In genomic region chr1:113928950-113929749, GRCh38 we compare ENCODE assay signal across 8 cellular contexts. TPM values are rescaled to one million over a fixed set of nuclear protein-coding genes. Genes with fewer than 3 reads are reported as not detected.
DNase-seq lines count a peak whose midpoint lies in the region; ATAC-seq and TF ChIP-seq lines count a peak whose summit lies in the region.

Gene HIPK1, plus strand, starts transcription at chr1:113929324.

- peak within 1 kb of the TSS; percentile 74 for H4K12ac ChIP-seq in trophoblast cell (ENCODE audit: low read depth, low read length)

- no peaks in the 10 kb centered on the region for H3K9me3 ChIP-seq in trophoblast cell (ENCODE audit: insufficient read depth, low read depth, low read length)
- H3K9me3 ChIP-seq in tibial nerve: no peaks in the 10 kb centered on the region

- WGBS in trophoblast cell (ENCODE audit: extremely low coverage, insufficient coverage, insufficient read length): no CpG with 5 or more reads among the region's 60 CpGs
- WGBS in tibial nerve, 2 donors: 1 to 2% methylated on average over 25 to 55 of the region's 60 CpGs

- H4K8ac ChIP-seq in trophoblast cell (ENCODE audit: low read depth, low read length): peak within 1 kb of the TSS; percentile 74

- peak within 1 kb of the TSS; percentile 96 for H3K4me3 Mint-ChIP-seq in activated naive CD8-positive, alpha-beta T cell treated with anti-CD3 and anti-CD28 coated beads, Interleukin-2, amount 50 U/mL, for 24 hours

- peaks cover 52% of the 10 kb centered on the region for H3K4me1 Mint-ChIP-seq in activated naive CD8-positive, alpha-beta T cell treated with anti-CD3 and anti-CD28 coated beads, Interleukin-2, amount 50 U/mL, for 24 hours

- peaks cover 9% of the 10 kb centered on the region for H3K79me1 ChIP-seq in trophoblast cell (ENCODE audit: low read length)

- no peak for TF ChIP-seq CTCF in GM12875 (IDR thresholded peaks at IDR 0.05; ENCODE audit: borderline replicate concordance, insufficient read depth, low read depth, low read length)
- peak in 2 of 5 experiments; percentile 48 to 62 for TF ChIP-seq CTCF in tibial nerve (IDR thresholded peaks at IDR 0.05)

- ATAC-seq in HG02759 (IDR thresholded peaks at IDR 0.05; ENCODE audit: unreplicated experiment) (peak; percentile 74), Right ventricle myocardium superior (ENCODE audit: poor library complexity) (peak; percentile 95)
- ATAC-seq in activated naive CD8-positive, alpha-beta T cell treated with anti-CD3 and anti-CD28 coated beads, Interleukin-2, amount 50 U/mL, for 24 hours: peak; percentile 63

- no peak within 1 kb of the TSS for H2BK12ac ChIP-seq in trophoblast cell (ENCODE audit: low read length)

- peak within 1 kb of the TSS; percentile 90 for H3K4ac ChIP-seq in trophoblast cell (ENCODE audit: low read depth, low read length)

- H3K18ac ChIP-seq in trophoblast cell (ENCODE audit: low read length): peak within 1 kb of the TSS; percentile 88

- H2BK5ac ChIP-seq in trophoblast cell (ENCODE audit: low read depth, low read length, poor library complexity): peak within 1 kb of the TSS; percentile 43

- TF ChIP-seq POLR2A in tibial nerve (IDR thresholded peaks at IDR 0.05): peak; percentile 54 to 63

- H3K23ac ChIP-seq in trophoblast cell (ENCODE audit: low read length): no peak within 1 kb of the TSS

- peaks cover 7% of the 10 kb centered on the region for H3K79me2 ChIP-seq in trophoblast cell (ENCODE audit: control insufficient read depth, insufficient read depth, low read length, poor library complexity)

- H3K14ac ChIP-seq in trophoblast cell (ENCODE audit: low read length): peak within 1 kb of the TSS; percentile 80

- H2AFZ ChIP-seq in trophoblast cell (ENCODE audit: insufficient read depth, low read length, poor library complexity): peak within 1 kb of the TSS; percentile 68

- H3K9ac ChIP-seq in trophoblast cell (ENCODE audit: low read length): peak within 1 kb of the TSS; percentile 86

- no peak within 1 kb of the TSS for H2AK5ac ChIP-seq in trophoblast cell (ENCODE audit: low read length)

- H3K36me3 ChIP-seq in trophoblast cell (ENCODE audit: control insufficient read depth in 1 of 2, insufficient read depth in 2 of 2, low read length in 2 of 2) (no peaks in the 10 kb centered on the region), tibial nerve (no peaks in the 10 kb centered on the region)

- H3K27ac Mint-ChIP-seq in activated naive CD8-positive, alpha-beta T cell treated with anti-CD3 and anti-CD28 coated beads, Interleukin-2, amount 50 U/mL, for 24 hours: peak within 1 kb of the TSS; percentile 98

- peak within 1 kb of the TSS; percentile 30 for H2BK120ac ChIP-seq in trophoblast cell (ENCODE audit: insufficient read depth, low read length, poor library complexity)

- peak; percentile 41 to 93 for TF ChIP-seq EP300 in tibial nerve (IDR thresholded peaks at IDR 0.05)

- peak within 1 kb of the TSS; percentile 40 for H4K91ac ChIP-seq in trophoblast cell (ENCODE audit: low read depth, low read length)

- H3K4me1 ChIP-seq in trophoblast cell (ENCODE audit: control insufficient read depth in 1 of 2, insufficient read depth in 2 of 2, low read length in 2 of 2) (peaks cover 2% of the 10 kb centered on the region in 2 experiments), tibial nerve (peaks cover 0 to 49% (median 39%) of the 10 kb centered on the region in 4 donors)

- no peaks in the 10 kb centered on the region for H3K9me3 Mint-ChIP-seq in activated naive CD8-positive, alpha-beta T cell treated with anti-CD3 and anti-CD28 coated beads, Interleukin-2, amount 50 U/mL, for 24 hours

- peaks cover 9% of the 10 kb centered on the region for H3K36me3 Mint-ChIP-seq in activated naive CD8-positive, alpha-beta T cell treated with anti-CD3 and anti-CD28 coated beads, Interleukin-2, amount 50 U/mL, for 24 hours (ENCODE audit: low read depth)

- H3K27me3 Mint-ChIP-seq in activated naive CD8-positive, alpha-beta T cell treated with anti-CD3 and anti-CD28 coated beads, Interleukin-2, amount 50 U/mL, for 24 hours: no peaks in the 10 kb centered on the region

- peak; percentile 93 to 97 (median 93) for DNase-seq in NCI-H1417 (lab: John Stamatoyannopoulos, UW)
- DNase-seq in SW480 (ENCODE audit: low spot score): peak; percentile 86
- peak; percentile 93 for DNase-seq in activated naive CD8-positive, alpha-beta T cell treated with anti-CD3 and anti-CD28 coated beads, Interleukin-2, amount 50 U/mL, for 24 hours
- DNase-seq in Right ventricle myocardium superior: peak; percentile 97
- DNase-seq in trophoblast cell: peak; percentile 80 to 94
- DNase-seq in tibial nerve (ENCODE audit: low spot score in 2 of 2): peak; percentile 86 to 90

- H3K27ac ChIP-seq in trophoblast cell (ENCODE audit: low read depth, low read length) (peak within 1 kb of the TSS; percentile 50), tibial nerve (peak within 1 kb of the TSS; percentile 90 to 98 (median 94))

- H3K4me3 ChIP-seq in GM12875 (ENCODE audit: low read depth, low read length) (peak within 1 kb of the TSS; percentile 91), trophoblast cell (ENCODE audit: low read depth, low read length) (peak within 1 kb of the TSS; percentile 81), tibial nerve (peak within 1 kb of the TSS; percentile 90 to 97 (median 94))

- H3K27me3 ChIP-seq in trophoblast cell (ENCODE audit: insufficient read depth, low read length) (no peaks in the 10 kb centered on the region), tibial nerve (no peaks in the 10 kb centered on the region)

- intact Hi-C loops in Right ventricle myocardium superior (cut with DNase I): no loop called here

- H3K4me2 ChIP-seq in trophoblast cell (ENCODE audit: low read length): peak within 1 kb of the TSS; percentile 88

RNA-seq across cellular contexts. Expression of gene HIPK1, which starts in this region (rescaled TPM):
- total RNA-seq in Right ventricle myocardium superior: 52.4 TPM
- 20.6 and 22.0 TPM in 2 replicates for polyA plus RNA-seq in trophoblast cell (2013)
- 10 to 100 TPM; 42.3 to 63.4 (median 53.0) TPM for total RNA-seq in tibial nerve

Comparison
In these comparisons a context has a peak if more than half of its experiments do, and no peak if none do; other contexts are left out.
1. Peak in every context shown above with its lines: DNase-seq, ATAC-seq, H3K4me3 ChIP-seq and H3K27ac ChIP-seq.